Comparison of ENCODE assay signal across 14 cellular contexts in genomic region chr5:142507528-142507927, GRCh38.
DNase-seq lines count a peak whose midpoint lies in the region; ATAC-seq and TF ChIP-seq lines count a peak whose summit lies in the region.
"Had no signal": no experiment of that assay in that cellular context is flagged by ENCODE, and none has a peak within 500 bp of the region (broad histone marks: within the 10 kb centered on the region; RNA-seq: fewer than 3 reads in every experiment).

No MANE protein-coding gene starts in this region.

- peaks cover 3% of the 10 kb centered on the region for H3K27me3 Mint-ChIP-seq in activated CD8-positive, alpha-beta T cell treated with anti-CD3 and anti-CD28 coated beads for 36 hours
- H3K27me3 Mint-ChIP-seq in activated CD8-positive, alpha-beta T cell treated with anti-CD3 and anti-CD28 coated beads, Interleukin-2, amount 10 ng/mL, durations not matched to agents 7 days and 5 days (ENCODE audit: low read depth): peaks cover 2% of the 10 kb centered on the region

- H3K4me3 ChIP-seq in body of pancreas: no peak overlapping the region
- no peak overlapping the region for H3K4me3 ChIP-seq in gastrocnemius medialis
- no peak overlapping the region for H3K4me3 ChIP-seq in vagina
- H3K4me3 ChIP-seq: uterus had no signal

- CTCF ChIA-PET in activated CD8-positive, alpha-beta T cell treated with anti-CD3 and anti-CD28 coated beads for 36 hours (lab: Charles Lee): interaction anchor here (1.0 kb wide), 1 partner anchor 92 kb away, joined by 3 read pairs; no protein-coding TSS in a partner anchor
- CTCF ChIA-PET in activated CD8-positive, alpha-beta T cell treated with anti-CD3 and anti-CD28 coated beads, Interleukin-2, amount 10 ng/mL, durations not matched to agents 7 days and 5 days (lab: Charles Lee): no interaction called here

- no peaks in the 10 kb centered on the region for H3K36me3 ChIP-seq in body of pancreas (replicated peaks in 1 of 2; ENCODE audit: insufficient read depth in 1 of 2, low read depth in 2 of 2)
- H3K36me3 ChIP-seq in gastrocnemius medialis: no peaks in the 10 kb centered on the region
- no peaks in the 10 kb centered on the region for H3K36me3 ChIP-seq in vagina
- H3K36me3 ChIP-seq: uterus had no signal

- peak overlapping the region in 1 of 4 donors; percentile 20 for H3K27ac ChIP-seq in body of pancreas
- peak overlapping the region in 2 of 4 donors; percentile 39 to 40 for H3K27ac ChIP-seq in gastrocnemius medialis
- H3K27ac ChIP-seq in substantia nigra (ENCODE audit: low read depth, low read length, poor library complexity, severe bottlenecking): no peak overlapping the region
- H3K27ac ChIP-seq in vagina: no peak overlapping the region
- H3K27ac ChIP-seq: uterus had no signal

- intact Hi-C loops in activated CD8-positive, alpha-beta T cell treated with anti-CD3 and anti-CD28 coated beads for 36 hours (cut with micrococcal nuclease): no loop called here
- intact Hi-C loops in body of pancreas (cut with DNase I) (no loop called here), gastrocnemius medialis (cut with DNase I; ENCODE audit: low total_unique reads) (no loop called here), vagina (cut with DNase I) (no loop called here)

- H3K4me1 ChIP-seq in body of pancreas (peaks cover 19% of the 10 kb centered on the region), gastrocnemius medialis (peaks cover 0 to 4% of the 10 kb centered on the region in 2 donors), vagina (peaks cover 13% of the 10 kb centered on the region)
- H3K4me1 ChIP-seq: uterus had no signal

- H3K4me3 Mint-ChIP-seq in activated CD8-positive, alpha-beta T cell treated with anti-CD3 and anti-CD28 coated beads for 36 hours: no peak overlapping the region
- H3K4me3 Mint-ChIP-seq in activated CD8-positive, alpha-beta T cell treated with anti-CD3 and anti-CD28 coated beads, Interleukin-2, amount 10 ng/mL, durations not matched to agents 7 days and 5 days: no peak overlapping the region
- H3K4me3 Mint-ChIP-seq: naive thymus-derived CD4-positive, alpha-beta T cell; T-helper 1 cell treated with Interleukin-12 subunit alpha and Interleukin-12 subunit beta and Interleukin-4 antibody, amounts not matched to agents 30 μg/mL and 1 μg/mL, for 36 hours had no signal

- peaks cover 4% of the 10 kb centered on the region for H3K9me3 Mint-ChIP-seq in activated CD8-positive, alpha-beta T cell treated with anti-CD3 and anti-CD28 coated beads for 36 hours
- no peaks in the 10 kb centered on the region for H3K9me3 Mint-ChIP-seq in activated CD8-positive, alpha-beta T cell treated with anti-CD3 and anti-CD28 coated beads, Interleukin-2, amount 10 ng/mL, durations not matched to agents 7 days and 5 days (ENCODE audit: insufficient read depth)
- H3K9me3 Mint-ChIP-seq: T-helper 1 cell treated with Interleukin-12 subunit alpha and Interleukin-12 subunit beta and Interleukin-4 antibody, amounts not matched to agents 30 μg/mL and 1 μg/mL, for 36 hours had no signal

- H3K9me3 ChIP-seq in body of pancreas (no peaks in the 10 kb centered on the region), gastrocnemius medialis (no peaks in the 10 kb centered on the region), vagina (no peaks in the 10 kb centered on the region)
- H3K9me3 ChIP-seq: uterus had no signal

- DNase-seq in activated CD8-positive, alpha-beta T cell treated with anti-CD3 and anti-CD28 coated beads for 36 hours: peak; percentile 13
- DNase-seq in activated CD8-positive, alpha-beta T cell treated with anti-CD3 and anti-CD28 coated beads, Interleukin-2, amount 10 ng/mL, durations not matched to agents 7 days and 5 days: no peak
- peak in 1 of 4 donors; percentile 9 for DNase-seq in body of pancreas
- DNase-seq in gastrocnemius medialis: no peak
- no peak for DNase-seq in substantia nigra (lab: John Stamatoyannopoulos, UW)
- no peak for DNase-seq in vagina (ENCODE audit: extremely low spot score in 2 of 2)
- DNase-seq: activated naive CD4-positive, alpha-beta T cell; GF-D8; NK-92 treated with Interleukin-12 subunit alpha and Interleukin-12 subunit beta, amount 100 ng/mL, for 24 hours; uterus had no signal

- H3K36me3 Mint-ChIP-seq in activated CD8-positive, alpha-beta T cell treated with anti-CD3 and anti-CD28 coated beads for 36 hours (ENCODE audit: low read depth): no peaks in the 10 kb centered on the region
- H3K36me3 Mint-ChIP-seq in activated CD8-positive, alpha-beta T cell treated with anti-CD3 and anti-CD28 coated beads, Interleukin-2, amount 10 ng/mL, durations not matched to agents 7 days and 5 days (ENCODE audit: low read depth): no peaks in the 10 kb centered on the region

- peaks cover 37% of the 10 kb centered on the region for H3K4me1 Mint-ChIP-seq in activated CD8-positive, alpha-beta T cell treated with anti-CD3 and anti-CD28 coated beads for 36 hours (ENCODE audit: low read depth)
- peaks cover 7% of the 10 kb centered on the region for H3K4me1 Mint-ChIP-seq in activated CD8-positive, alpha-beta T cell treated with anti-CD3 and anti-CD28 coated beads, Interleukin-2, amount 10 ng/mL, durations not matched to agents 7 days and 5 days (ENCODE audit: low read depth)

- H3K27me3 ChIP-seq in body of pancreas (no peaks in the 10 kb centered on the region), gastrocnemius medialis (no peaks in the 10 kb centered on the region), vagina (no peaks in the 10 kb centered on the region)
- H3K27me3 ChIP-seq: uterus had no signal

- peak; percentile 55 for ATAC-seq in activated CD8-positive, alpha-beta T cell treated with anti-CD3 and anti-CD28 coated beads for 36 hours
- ATAC-seq in activated CD8-positive, alpha-beta T cell treated with anti-CD3 and anti-CD28 coated beads, Interleukin-2, amount 10 ng/mL, durations not matched to agents 7 days and 5 days: no peak
- peak; percentile 74 for ATAC-seq in HG03066 (IDR thresholded peaks at IDR 0.05; ENCODE audit: low read depth, unreplicated experiment)
- peak; percentile 73 for ATAC-seq in body of pancreas
- ATAC-seq in gastrocnemius medialis: peak; percentile 9 to 55
- no peak for ATAC-seq in GM21526 (IDR thresholded peaks at IDR 0.05; ENCODE audit: low FRiP score, unreplicated experiment)
- ATAC-seq: naive thymus-derived CD4-positive, alpha-beta T cell had no signal

- POLR2A ChIA-PET in activated CD8-positive, alpha-beta T cell treated with anti-CD3 and anti-CD28 coated beads for 36 hours (lab: Charles Lee): no interaction called here
- POLR2A ChIA-PET in activated CD8-positive, alpha-beta T cell treated with anti-CD3 and anti-CD28 coated beads, Interleukin-2, amount 10 ng/mL, durations not matched to agents 7 days and 5 days (lab: Charles Lee): no interaction called here

- H3K27ac Mint-ChIP-seq in activated CD8-positive, alpha-beta T cell treated with anti-CD3 and anti-CD28 coated beads for 36 hours: no peak overlapping the region
- H3K27ac Mint-ChIP-seq in activated CD8-positive, alpha-beta T cell treated with anti-CD3 and anti-CD28 coated beads, Interleukin-2, amount 10 ng/mL, durations not matched to agents 7 days and 5 days: no peak overlapping the region
- H3K27ac Mint-ChIP-seq: T-helper 1 cell treated with Interleukin-12 subunit alpha and Interleukin-12 subunit beta and Interleukin-4 antibody, amounts not matched to agents 30 μg/mL and 1 μg/mL, for 36 hours had no signal

- in situ Hi-C loops in gastrocnemius medialis (cut with MboI; ENCODE audit: low sequenced_read_pairs in 4 of 4): no loop called here

- WGBS in body of pancreas, 2 donors: 23 to 28% methylated on average over 9 of the region's 9 CpGs

- no peak for TF ChIP-seq CTCF in activated CD8-positive, alpha-beta T cell treated with anti-CD3 and anti-CD28 coated beads for 36 hours (IDR thresholded peaks at IDR 0.05)
- no peak for TF ChIP-seq CTCF in body of pancreas (IDR thresholded peaks at IDR 0.05)
- TF ChIP-seq CTCF in gastrocnemius medialis (IDR thresholded peaks at IDR 0.05 in 4 of 5, conservative IDR thresholded peaks at IDR 0.05 in 1 of 5): no peak
- TF ChIP-seq CTCF in vagina (IDR thresholded peaks at IDR 0.05): no peak

- TF ChIP-seq POLR2A in body of pancreas (IDR thresholded peaks at IDR 0.05): no peak
- no peak for TF ChIP-seq POLR2A in gastrocnemius medialis (IDR thresholded peaks at IDR 0.05)
- TF ChIP-seq POLR2A in vagina (IDR thresholded peaks at IDR 0.05): no peak

Comparison
In these comparisons a context has a peak if more than half of its experiments do, and no peak if none do; other contexts are left out.
1. ATAC-seq: peak in activated CD8-positive, alpha-beta T cell treated with anti-CD3 and anti-CD28 coated beads for 36 hours (single experiment), HG03066 (single experiment), body of pancreas (single experiment) and gastrocnemius medialis (2 of 2); none in activated CD8-positive, alpha-beta T cell treated with anti-CD3 and anti-CD28 coated beads, Interleukin-2, amount 10 ng/mL, durations not matched to agents 7 days and 5 days (single experiment) and GM21526 (single experiment).